8 cellular contexts compared by ENCODE assay signal in the genomic region with DNA sequence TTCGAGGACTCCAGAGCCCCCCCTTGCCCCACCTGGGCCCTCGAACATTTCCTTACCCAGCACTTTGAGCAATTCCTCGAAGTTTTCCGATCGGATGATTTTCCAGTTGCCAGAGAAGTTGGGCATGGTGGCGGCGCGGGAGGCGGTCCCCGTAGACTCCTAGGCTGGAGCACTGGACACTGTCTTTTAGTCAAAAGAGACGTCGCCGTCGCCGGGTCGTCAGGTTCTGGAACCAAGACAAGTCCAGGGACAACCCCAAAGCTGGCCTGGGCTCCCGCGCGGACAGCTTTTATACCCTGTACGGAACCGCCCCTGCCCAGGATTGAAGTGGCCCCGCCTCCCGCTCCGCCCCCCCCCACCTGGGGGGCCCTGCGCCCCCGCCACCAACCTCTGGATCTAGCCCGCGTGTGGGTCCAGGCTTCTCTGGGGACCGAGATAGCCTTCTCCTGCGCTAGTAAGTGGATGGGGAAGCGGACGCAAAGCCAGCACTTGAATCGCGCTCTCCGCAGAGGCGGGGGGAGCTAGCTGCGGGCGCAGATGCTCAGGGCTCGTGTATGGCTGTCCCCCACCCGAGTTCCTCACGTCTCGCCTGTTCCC.
A peak's percentile ranks its signal among the peaks of the same experiment; 100 is the strongest.
DNase-seq lines count a peak whose midpoint lies in the region; ATAC-seq and TF ChIP-seq lines count a peak whose summit lies in the region.

A gene (minus strand): TSS at position 263 of the 597 bp plus-strand sequence. CDS start 137 bp downstream, at position 126.

- H3K4me1 ChIP-seq in BLaER1 treated with 17β-estradiol and CSF1 and Interleukin-3, amounts not matched to agents 10 nM and 100 nM, result peaks cover 26 to 39% (median 33%) of the 10 kb centered on the region in 10 experiments
- H3K4me1 ChIP-seq in parathyroid adenoma, result peaks cover 16% of the 10 kb centered on the region

- TF ChIP-seq EP300 in Ishikawa (IDR thresholded peaks at IDR 0.05; ENCODE audit: borderline replicate concordance), result no peak

- no peaks in the 10 kb centered on the region for H3K36me3 ChIP-seq in BLaER1 treated with 17β-estradiol and CSF1 and Interleukin-3, amounts not matched to agents 10 nM and 100 nM
- H3K36me3 ChIP-seq in parathyroid adenoma (ENCODE audit: control insufficient read depth, insufficient read depth, low read length), result no peaks in the 10 kb centered on the region

- H3K27me3 ChIP-seq in BLaER1 treated with 17β-estradiol and CSF1 and Interleukin-3, amounts not matched to agents 10 nM and 100 nM, result peaks cover 33 to 49% (median 40%) of the 10 kb centered on the region in 11 experiments
- H3K27me3 ChIP-seq in parathyroid adenoma (ENCODE audit: control insufficient read depth, insufficient read depth, low read length), result no peaks in the 10 kb centered on the region

- H3K4me3 ChIP-seq in BLaER1 treated with 17β-estradiol and CSF1 and Interleukin-3, amounts not matched to agents 10 nM and 100 nM, result peak within 1 kb of the TSS; percentile 51 to 71 (median 60)
- H3K4me3 ChIP-seq in fibroblast of mammary gland (ENCODE audit: control insufficient read depth, low read depth, low read length) (peak within 1 kb of the TSS; percentile 43), parathyroid adenoma (ENCODE audit: low read depth, low read length) (peak within 1 kb of the TSS; percentile 70)

- H3K9me3 ChIP-seq in BLaER1 treated with 17β-estradiol and CSF1 and Interleukin-3, amounts not matched to agents 10 nM and 100 nM (replicated peaks in 1 of 11), result no peaks in the 10 kb centered on the region
- no peaks in the 10 kb centered on the region for H3K9me3 ChIP-seq in parathyroid adenoma (ENCODE audit: control insufficient read depth, low read length)

- H2AFZ ChIP-seq in parathyroid adenoma, result peak within 1 kb of the TSS; percentile 87

- H3K79me2 ChIP-seq in parathyroid adenoma, result no peaks in the 10 kb centered on the region

- H3K9ac ChIP-seq in BLaER1 treated with 17β-estradiol and CSF1 and Interleukin-3, amounts not matched to agents 10 nM and 100 nM, result peak within 1 kb of the TSS; percentile 7 to 81 (median 66); a peak in 21 of 22 replicates
- H3K9ac ChIP-seq in parathyroid adenoma, result no peak within 1 kb of the TSS

- no peak for TF ChIP-seq RAD21 in Ishikawa (IDR thresholded peaks at IDR 0.05; ENCODE audit: low read depth)

- ATAC-seq in HG03354 (IDR thresholded peaks at IDR 0.05; ENCODE audit: poor library complexity, severe bottlenecking, unreplicated experiment) (no peak), HG03097 (IDR thresholded peaks at IDR 0.05; ENCODE audit: low FRiP score, unreplicated experiment) (no peak)

- peak within 1 kb of the TSS; percentile 89 to 100 (median 99) for H3K4me2 ChIP-seq in BLaER1 treated with 17β-estradiol and CSF1 and Interleukin-3, amounts not matched to agents 10 nM and 100 nM
- peak within 1 kb of the TSS; percentile 88 for H3K4me2 ChIP-seq in parathyroid adenoma (ENCODE audit: low read length)

- H4K20me1 ChIP-seq in BLaER1 treated with 17β-estradiol and CSF1 and Interleukin-3, amounts not matched to agents 10 nM and 100 nM, result peaks cover 0 to 55% (median 8%) of the 10 kb centered on the region in 11 experiments; a peak in 9 of 22 replicates

- DNase-seq in activated CD8-positive, alpha-beta memory T cell treated with anti-CD3 and anti-CD28 coated beads, Interleukin-2, amount 50 U/mL, for 4 hours, result peak; percentile 34
- DNase-seq in fibroblast of mammary gland (ENCODE audit: low read depth) (peak; percentile 28), AML-193 (lab: John Stamatoyannopoulos, UW) (no peak)

- H3K27ac ChIP-seq in BLaER1 treated with 17β-estradiol and CSF1 and Interleukin-3, amounts not matched to agents 10 nM and 100 nM, result peak within 1 kb of the TSS in 7 of 11 experiments; percentile 2 to 66 (median 49); a peak in 10 of 22 replicates
- peak within 1 kb of the TSS; percentile 68 for H3K27ac ChIP-seq in parathyroid adenoma

- TF ChIP-seq CTCF in fibroblast of mammary gland (conservative IDR thresholded peaks at IDR 0.05; ENCODE audit: control insufficient read depth, insufficient read depth, low read depth, low read length) (no peak), parathyroid adenoma (IDR thresholded peaks at IDR 0.05) (no peak)

TF ChIP-seq in Ishikawa, 13 proteins besides CTCF, POLR2A, EP300 and RAD21:
- TF ChIP-seq, protein P1, sequence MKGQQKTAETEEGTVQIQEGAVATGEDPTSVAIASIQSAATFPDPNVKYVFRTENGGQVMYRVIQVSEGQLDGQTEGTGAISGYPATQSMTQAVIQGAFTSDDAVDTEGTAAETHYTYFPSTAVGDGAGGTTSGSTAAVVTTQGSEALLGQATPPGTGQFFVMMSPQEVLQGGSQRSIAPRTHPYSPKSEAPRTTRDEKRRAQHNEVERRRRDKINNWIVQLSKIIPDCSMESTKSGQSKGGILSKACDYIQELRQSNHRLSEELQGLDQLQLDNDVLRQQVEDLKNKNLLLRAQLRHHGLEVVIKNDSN (IDR thresholded peaks at IDR 0.05), result no peak
- TF ChIP-seq TAF1 (IDR thresholded peaks at IDR 0.05; ENCODE audit: low read depth) (no peak), CREB1 (IDR thresholded peaks at IDR 0.05; ENCODE audit: low read depth) (no peak), YY1 (IDR thresholded peaks at IDR 0.05; ENCODE audit: low read depth) (0 out of 2 replicates have a peak, but pooled peaks have one; percentile 8)
- TF ChIP-seq, protein P2, sequence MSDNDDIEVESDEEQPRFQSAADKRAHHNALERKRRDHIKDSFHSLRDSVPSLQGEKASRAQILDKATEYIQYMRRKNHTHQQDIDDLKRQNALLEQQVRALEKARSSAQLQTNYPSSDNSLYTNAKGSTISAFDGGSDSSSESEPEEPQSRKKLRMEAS (IDR thresholded peaks at IDR 0.05), result peak; percentile 9; the same call in 1 of the 2 replicates

Comparison
In these comparisons a context has a peak if more than half of its experiments do, and no peak if none do; other contexts are left out.
1. DNase-seq: peak in activated CD8-positive, alpha-beta memory T cell treated with anti-CD3 and anti-CD28 coated beads, Interleukin-2, amount 50 U/mL, for 4 hours (single experiment) and fibroblast of mammary gland (single experiment); none in AML-193 (0 of 2).
2. Peak in every context shown above with its lines, with median percentiles within 50 percentile points of each other: H3K4me3 ChIP-seq.